In the genomic region with DNA sequence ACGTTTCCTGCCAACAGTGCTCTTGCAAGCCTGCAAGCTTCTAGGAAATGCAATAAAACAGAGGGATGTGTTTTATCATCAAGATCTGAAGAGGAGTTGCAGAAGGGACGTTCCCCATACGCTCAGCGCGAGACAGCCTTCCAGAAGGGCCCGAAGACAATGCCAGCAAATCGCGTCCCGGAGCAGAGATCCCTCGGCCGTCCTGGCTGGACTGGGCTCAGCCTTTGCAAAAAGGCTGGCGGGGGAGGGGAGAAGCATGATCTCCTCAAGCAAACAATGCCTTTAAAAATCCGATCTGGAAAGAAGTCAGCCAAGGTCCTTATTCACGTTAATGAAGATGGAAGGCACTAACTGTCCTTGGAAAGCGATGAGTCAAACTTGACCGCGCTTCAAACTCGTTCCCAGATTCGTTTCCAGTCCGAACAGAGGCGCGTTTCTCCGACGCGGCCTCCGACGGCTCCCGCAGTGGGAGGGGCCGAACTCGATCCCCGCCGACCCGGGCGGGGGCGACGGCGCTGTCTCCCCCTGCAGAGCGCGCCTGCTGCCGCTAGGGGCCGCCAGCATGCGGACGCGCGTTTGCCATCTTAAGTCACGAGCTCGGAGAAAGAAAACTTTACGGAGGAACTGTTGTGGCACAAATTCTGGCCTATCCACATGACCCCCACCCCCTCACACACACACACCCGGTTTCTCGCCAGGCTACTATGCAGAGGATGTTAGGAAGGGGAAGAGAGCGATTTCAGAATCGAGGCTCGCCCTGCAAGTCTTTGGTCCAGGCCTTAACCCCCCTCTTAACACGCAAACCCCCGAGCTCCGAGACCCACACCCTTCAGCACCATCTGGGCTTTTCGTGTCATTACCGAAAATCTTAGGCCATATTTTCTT, we compare ENCODE assay signal across 8 cellular contexts. TPM values are rescaled to one million over a fixed set of nuclear protein-coding genes. Genes with fewer than 3 reads are reported as not detected.
DNase-seq lines count a peak whose midpoint lies in the region; ATAC-seq lines count a peak whose summit lies in the region.

No MANE protein-coding gene starts in this region.

- peak overlapping the region; percentile 80 to 91 for H3K27ac ChIP-seq in mucosa of rectum (ENCODE audit: low read depth in 2 of 2, low read length in 2 of 2)

- no peaks in the 10 kb centered on the region for H3K9me3 Mint-ChIP-seq in activated T-cell treated with anti-CD3 and anti-CD28 coated beads, Interleukin-2, amount 50 U/mL, for 72 hours

- peak overlapping the region; percentile 85 to 89 for H3K9ac ChIP-seq in mucosa of rectum (ENCODE audit: low read depth in 1 of 2, low read length in 2 of 2)

- peak overlapping the region; percentile 95 to 96 for H3K4me3 Mint-ChIP-seq in activated T-cell treated with anti-CD3 and anti-CD28 coated beads, Interleukin-2, amount 50 U/mL, for 72 hours

- H3K36me3 Mint-ChIP-seq in activated T-cell treated with anti-CD3 and anti-CD28 coated beads, Interleukin-2, amount 50 U/mL, for 72 hours (ENCODE audit: insufficient read depth in 2 of 2) = peaks cover 14 to 25% of the 10 kb centered on the region in 2 donors

- peak overlapping the region; percentile 80 to 82 for H3K4me3 ChIP-seq in mucosa of rectum (ENCODE audit: low read length in 2 of 2)

- ATAC-seq in HG03045 (IDR thresholded peaks at IDR 0.05; ENCODE audit: unreplicated experiment) (peak; percentile 37), esophagus mucosa (peak; percentile 33)
- ATAC-seq in activated T-cell treated with anti-CD3 and anti-CD28 coated beads, Interleukin-2, amount 50 U/mL, for 72 hours (replicated peaks in 1 of 2) = peak; percentile 26 to 27

- H3K27me3 Mint-ChIP-seq in activated T-cell treated with anti-CD3 and anti-CD28 coated beads, Interleukin-2, amount 50 U/mL, for 72 hours (ENCODE audit: low read depth) = no peaks in the 10 kb centered on the region

- H3K4me1 Mint-ChIP-seq in activated T-cell treated with anti-CD3 and anti-CD28 coated beads, Interleukin-2, amount 50 U/mL, for 72 hours (ENCODE audit: low read depth) = peaks cover 62% of the 10 kb centered on the region

- H3K4me1 ChIP-seq in mucosa of rectum (ENCODE audit: control insufficient read depth in 2 of 2, insufficient read depth in 2 of 2, low read length in 2 of 2) = peaks cover 31 to 38% of the 10 kb centered on the region in 2 donors

- DNase-seq in GM04503 (ENCODE audit: low read depth) = peak; percentile 69
- peak; percentile 74 for DNase-seq in NOMO-1 treated with dmso at 0.1 percent for 144 hours (lab: John Stamatoyannopoulos, UW; ENCODE audit: unreplicated experiment)
- DNase-seq in activated T-cell treated with anti-CD3 and anti-CD28 coated beads, Interleukin-2, amount 50 U/mL, for 72 hours = peak; percentile 80 to 91
- DNase-seq in stimulated activated CD8-positive, alpha-beta memory T cell treated with anti-CD3 and anti-CD28 coated beads, Interleukin-7, amount 100 ng/mL, for 48 hours (ENCODE audit: extremely low read depth in 1 of 2, low read depth in 1 of 2) = peak; percentile 52 to 61
- no peak for DNase-seq in OCI-M2 (lab: John Stamatoyannopoulos, UW; ENCODE audit: unreplicated experiment)

- no peaks in the 10 kb centered on the region for H3K27me3 ChIP-seq in mucosa of rectum (ENCODE audit: control insufficient read depth in 2 of 2, insufficient read depth in 2 of 2, low read length in 2 of 2)

- H3K36me3 ChIP-seq in mucosa of rectum (ENCODE audit: control insufficient read depth in 2 of 2, insufficient read depth in 2 of 2, low read length in 2 of 2) = no peaks in the 10 kb centered on the region

- H3K9me3 ChIP-seq in mucosa of rectum (ENCODE audit: control insufficient read depth in 2 of 2, low read length in 2 of 2) = no peaks in the 10 kb centered on the region

- peak overlapping the region; percentile 100 for H3K27ac Mint-ChIP-seq in activated T-cell treated with anti-CD3 and anti-CD28 coated beads, Interleukin-2, amount 50 U/mL, for 72 hours

RNA-seq across cellular contexts. Expression of gene BCL6, which starts 5.5 kb away (rescaled TPM):
- total RNA-seq in activated T-cell treated with anti-CD3 and anti-CD28 coated beads, Interleukin-2, amount 50 U/mL, for 72 hours = 100 to 1,000 TPM; 106 to 118 TPM
- 40.1 TPM for total RNA-seq in esophagus mucosa

RNA-seq across cellular contexts. Expression of gene RTP2, which starts 37.4 kb away (rescaled TPM):
- total RNA-seq in activated T-cell treated with anti-CD3 and anti-CD28 coated beads, Interleukin-2, amount 50 U/mL, for 72 hours = not detected
- not detected for total RNA-seq in esophagus mucosa
